10 cellular contexts compared by ENCODE assay signal in genomic region chr11:46977940-46978595, GRCh38. TPM values are rescaled to one million over a fixed set of nuclear protein-coding genes. Genes with fewer than 3 reads are reported as not detected.
DNase-seq lines count a peak whose midpoint lies in the region; ATAC-seq, FAIRE-seq and TF ChIP-seq lines count a peak whose summit lies in the region.
"Had no signal": no experiment of that assay in that cellular context is flagged by ENCODE, and none has a peak within 500 bp of the region (broad histone marks: within the 10 kb centered on the region; RNA-seq: fewer than 3 reads in every experiment).

No MANE protein-coding gene starts in this region.

- H3K9me3 Mint-ChIP-seq in IgD-negative memory B cell: no peaks in the 10 kb centered on the region

- in situ Hi-C loops in astrocyte of the spinal cord (cut with HindIII; ENCODE audit: low sequenced_read_pairs): no loop called here

- no peak for DNase-seq in A673 (ENCODE audit: low spot score)
- DNase-seq in astrocyte of the spinal cord (ENCODE audit: low read depth, low spot score): peak; percentile 23
- DNase-seq in esophagus muscularis mucosa (ENCODE audit: extremely low spot score): no peak
- DNase-seq in D341Med (ENCODE audit: low spot score): no peak
- DNase-seq in D721Med (ENCODE audit: insufficient read length, low spot score): no peak
- DNase-seq: activated T-cell treated with anti-CD3 and anti-CD28 coated beads, Interleukin-2, amount 50 U/mL, for 48 hours had no signal

- intact Hi-C loops in A673 (cut with micrococcal nuclease; ENCODE audit: unreplicated experiment): no loop called here
- intact Hi-C loops in esophagus muscularis mucosa (cut with DNase I): no loop called here

- peaks cover 25% of the 10 kb centered on the region for H3K4me1 ChIP-seq in A673 (ENCODE audit: insufficient read depth, low read length, poor library complexity, severe bottlenecking)
- H3K4me1 ChIP-seq in esophagus muscularis mucosa: no peaks in the 10 kb centered on the region

- TF ChIP-seq POLR2A in esophagus muscularis mucosa (IDR thresholded peaks at IDR 0.05; ENCODE audit: low read depth): no peak

- H3K27me3 Mint-ChIP-seq in IgD-negative memory B cell: no peaks in the 10 kb centered on the region

- no peak for TF ChIP-seq EP300 in esophagus muscularis mucosa (IDR thresholded peaks at IDR 0.05)

- H3K27ac ChIP-seq in A673 (ENCODE audit: low read depth, low read length, poor library complexity, severe bottlenecking): peak overlapping the region; percentile 38
- peak overlapping the region; percentile 88 for H3K27ac ChIP-seq in layer of hippocampus (ENCODE audit: low read depth, low read length)
- no peak overlapping the region for H3K27ac ChIP-seq in esophagus muscularis mucosa (replicated peaks in 1 of 4)

- H3K36me3 Mint-ChIP-seq in IgD-negative memory B cell: peaks cover 6% of the 10 kb centered on the region

- H3K36me3 ChIP-seq in A673 (ENCODE audit: insufficient read depth, low read length, poor library complexity, severe bottlenecking) (no peaks in the 10 kb centered on the region), esophagus muscularis mucosa (no peaks in the 10 kb centered on the region)

- H3K4me3 Mint-ChIP-seq in IgD-negative memory B cell: no peak overlapping the region

- CTCF ChIA-PET in A673 (lab: Charles Lee): interaction anchor here (0.6 kb wide), 1 partner anchor 476 kb away, joined by 3 read pairs; no protein-coding TSS in a partner anchor

- TF ChIP-seq CTCF in A673 (conservative IDR thresholded peaks at IDR 0.05; ENCODE audit: low read depth, low read length) (no peak), astrocyte of the spinal cord (IDR thresholded peaks at IDR 0.05; ENCODE audit: low read depth, low read length) (no peak), esophagus muscularis mucosa (IDR thresholded peaks at IDR 0.05) (no peak), D721Med (IDR thresholded peaks at IDR 0.05; ENCODE audit: insufficient read depth, missing control alignments) (no peak)

- BruUV-seq in A673 (replicated peaks; lab: Mats Ljungman, UMichigan): no TSS peak

- H3K27me3 ChIP-seq in A673 (replicated peaks; ENCODE audit: insufficient read depth, low read depth, low read length, poor library complexity) (no peaks in the 10 kb centered on the region), layer of hippocampus (ENCODE audit: control insufficient read depth, insufficient read depth, low read length) (no peaks in the 10 kb centered on the region), esophagus muscularis mucosa (no peaks in the 10 kb centered on the region)

- no peak for FAIRE-seq in D721Med (lab: Jason Lieb, UNC)

- H3K4me3 ChIP-seq in A673 (ENCODE audit: low read depth, low read length, poor library complexity, severe bottlenecking) (no peak overlapping the region), astrocyte of the spinal cord (ENCODE audit: low read depth, low read length) (no peak overlapping the region), esophagus muscularis mucosa (no peak overlapping the region)

- peaks cover 0 to 7% (median 4%) of the 10 kb centered on the region in 3 donors for H3K4me1 Mint-ChIP-seq in IgD-negative memory B cell

- H3K9me3 ChIP-seq in A673 (ENCODE audit: low read depth, low read length, poor library complexity, severe bottlenecking): no peaks in the 10 kb centered on the region
- no peaks in the 10 kb centered on the region for H3K9me3 ChIP-seq in esophagus muscularis mucosa

- WGBS in esophagus muscularis mucosa: 83% methylated on average over 3 of the region's 3 CpGs

- peak overlapping the region in 2 of 3 donors; percentile 6 to 28 for H3K27ac Mint-ChIP-seq in IgD-negative memory B cell

- ATAC-seq in GM18511 (IDR thresholded peaks at IDR 0.05; ENCODE audit: unreplicated experiment): no peak
- ATAC-seq: activated CD4-positive, CD25-positive, alpha-beta regulatory T cell treated with anti-CD3 and anti-CD28 coated beads, Interleukin-2, amount 50 U/mL, for 24 hours had no signal

- POLR2A ChIA-PET in A673 (lab: Charles Lee; ENCODE audit: low non-redundant PET): no interaction called here

RNA-seq across cellular contexts. Expression of gene CSTPP1, which starts 41.5 kb away (rescaled TPM):
- total RNA-seq in A673 (2021) (79.3 and 89.7 TPM in 2 replicates), esophagus muscularis mucosa (10 to 100 TPM; 13.3 to 26.4 (median 19.1) TPM)
- polyA plus RNA-seq in IgD-negative memory B cell: 17.5 TPM

RNA-seq across cellular contexts. Expression of gene LRP4, which starts 59.7 kb away (rescaled TPM):
- 31.8 and 39.6 TPM in 2 replicates for total RNA-seq in A673 (2021)
- not detected for polyA plus RNA-seq in IgD-negative memory B cell
- 1 to 10 TPM; 2.3 to 7.4 (median 3.5) TPM for total RNA-seq in esophagus muscularis mucosa

Comparison
In these comparisons a context has a peak if more than half of its experiments do, and no peak if none do; other contexts are left out.
1. H3K27ac ChIP-seq: peak in A673 (single experiment) and layer of hippocampus (single experiment); none in esophagus muscularis mucosa (0 of 4).